Comparison of ENCODE assay signal across 25 cellular contexts in the genomic region with DNA sequence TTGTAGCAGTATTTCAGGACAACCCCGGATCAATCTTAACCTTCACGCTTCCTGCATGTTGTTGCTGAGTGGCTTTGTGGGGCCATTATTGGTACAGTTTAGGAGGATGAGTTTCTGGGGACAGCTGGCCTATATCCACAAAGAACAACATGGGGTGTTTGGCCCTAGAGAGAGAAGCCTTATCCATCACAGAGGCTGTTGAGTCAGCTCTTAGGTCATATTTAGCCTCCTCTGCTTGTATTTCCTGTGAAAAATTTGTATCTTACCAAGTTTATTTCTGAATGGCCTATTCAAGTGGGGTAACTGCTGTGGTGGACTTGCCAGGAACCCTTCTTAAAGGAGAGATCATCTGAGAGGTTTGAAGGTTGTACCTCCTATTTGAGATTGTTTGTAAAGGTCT.
DNase-seq lines count a peak whose midpoint lies in the region; ATAC-seq and TF ChIP-seq lines count a peak whose summit lies in the region.
"Had no signal": no experiment of that assay in that cellular context is flagged by ENCODE, and none has a peak within 500 bp of the region (broad histone marks: within the 10 kb centered on the region; RNA-seq: fewer than 3 reads in every experiment).

No MANE protein-coding gene starts in this region.

- H3K4me2 ChIP-seq in fibroblast of lung (ENCODE audit: extremely low read depth, insufficient read depth, low read length): no peak overlapping the region
- H3K4me2 ChIP-seq in mammary epithelial cell (ENCODE audit: insufficient read depth, low read depth, low read length): no peak overlapping the region

- WGBS in mammary epithelial cell (ENCODE audit: low coverage, missing lambda C conversion rate): no CpG with 5 or more reads among the region's 2 CpGs

- CTCF ChIA-PET in mammary epithelial cell (lab: Charles Lee; ENCODE audit: low non-redundant PET): no interaction called here

- in situ Hi-C loops in mammary epithelial cell (cut with MboI; ENCODE audit: low sequenced_read_pairs in 2 of 2): no loop called here

- peak overlapping the region; percentile 4 for H3K27ac Mint-ChIP-seq in activated T-cell treated with anti-CD3 and anti-CD28 coated beads, Interleukin-2, amount 50 U/mL, for 24 hours
- H3K27ac Mint-ChIP-seq in stimulated activated effector memory CD8-positive, alpha-beta T cell treated with anti-CD3 and anti-CD28 coated beads, Interleukin-12 subunit alpha, Interleukin-12 subunit beta, amount 100 ng/mL, for 72 hours: peak overlapping the region; percentile 26
- H3K27ac Mint-ChIP-seq: activated naive CD4-positive, alpha-beta T cell treated with anti-CD3 and anti-CD28 coated beads, Interleukin-2, amount 50 U/mL, for 24 hours had no signal

- no peak for DNase-seq in activated T-cell treated with anti-CD3 and anti-CD28 coated beads, Interleukin-2, amount 50 U/mL, for 24 hours
- DNase-seq in activated T-cell treated with anti-CD3 and anti-CD28 coated beads, Interleukin-2, amount 50 U/mL, for 48 hours: no peak
- DNase-seq in LHCN-M2 (ENCODE audit: low read depth) (peak; percentile 68), fibroblast of lung (ENCODE audit: low read depth in 2 of 2) (peak; percentile 42 to 55), mammary epithelial cell (no peak)
- DNase-seq in stimulated activated effector memory CD8-positive, alpha-beta T cell treated with anti-CD3 and anti-CD28 coated beads, Interleukin-12 subunit alpha, Interleukin-12 subunit beta, amount 100 ng/mL, for 72 hours (ENCODE audit: low spot score in 2 of 2): no peak
- DNase-seq: ACHN; activated CD4-positive, alpha-beta T cell treated with anti-CD3 and anti-CD28 coated beads, Interleukin-2, amount 50 U/mL, for 1 hour; brain microvascular endothelial cell; cortex of kidney; foreskin fibroblast; hypothalamus; kidney; NCI-H2029; NCI-H510A; stimulated activated CD4-positive, alpha-beta T cell treated with anti-CD3 and anti-CD28 coated beads, Interleukin-4, amount 100 ng/mL, for 1 hour; SW 1271 had no signal

- H3K9me3 ChIP-seq in fibroblast of lung (ENCODE audit: control insufficient read depth, insufficient read depth, low read depth, low read length) (no peaks in the 10 kb centered on the region), mammary epithelial cell (replicated peaks; ENCODE audit: insufficient read depth, low read length) (no peaks in the 10 kb centered on the region)
- H3K9me3 ChIP-seq: vagina had no signal

- BruUV-seq in mammary epithelial cell (replicated peaks; lab: Mats Ljungman, UMichigan): no TSS peak

- H3K27ac ChIP-seq in fibroblast of lung (ENCODE audit: insufficient read depth, low read length): no peak overlapping the region
- H3K27ac ChIP-seq in mammary epithelial cell (ENCODE audit: insufficient read depth, low read depth, low read length): no peak overlapping the region
- H3K27ac ChIP-seq: brain microvascular endothelial cell, RWPE1, skin epidermis, vagina had no signal

- dilution Hi-C loops in mammary epithelial cell (cut with HindIII; ENCODE audit: low sequenced_read_pairs): no loop called here

- H3K4me3 Mint-ChIP-seq in activated T-cell treated with anti-CD3 and anti-CD28 coated beads, Interleukin-2, amount 50 U/mL, for 24 hours: no peak overlapping the region
- H3K4me3 Mint-ChIP-seq in stimulated activated effector memory CD8-positive, alpha-beta T cell treated with anti-CD3 and anti-CD28 coated beads, Interleukin-12 subunit alpha, Interleukin-12 subunit beta, amount 100 ng/mL, for 72 hours: no peak overlapping the region
- H3K4me3 Mint-ChIP-seq: activated naive CD4-positive, alpha-beta T cell treated with anti-CD3 and anti-CD28 coated beads, Interleukin-2, amount 50 U/mL, for 24 hours; natural killer cell treated with Interleukin-12 subunit alpha and Interleukin-12 subunit beta and Interleukin-15 and Interleukin-18, amount 100 ng/mL, for 72 hours had no signal

- peaks cover 89% of the 10 kb centered on the region for H3K4me1 Mint-ChIP-seq in activated T-cell treated with anti-CD3 and anti-CD28 coated beads, Interleukin-2, amount 50 U/mL, for 24 hours (ENCODE audit: low read depth)
- H3K4me1 Mint-ChIP-seq in stimulated activated effector memory CD8-positive, alpha-beta T cell treated with anti-CD3 and anti-CD28 coated beads, Interleukin-12 subunit alpha, Interleukin-12 subunit beta, amount 100 ng/mL, for 72 hours: peaks cover 74% of the 10 kb centered on the region

- H3K36me3 ChIP-seq in fibroblast of lung (ENCODE audit: control insufficient read depth, insufficient read depth, low read length) (no peaks in the 10 kb centered on the region), mammary epithelial cell (ENCODE audit: insufficient read depth, low read length) (peaks cover 2% of the 10 kb centered on the region)
- H3K36me3 ChIP-seq: brain microvascular endothelial cell, vagina had no signal

- peaks cover 2% of the 10 kb centered on the region for H4K20me1 ChIP-seq in fibroblast of lung (ENCODE audit: control insufficient read depth, extremely low read depth, insufficient read depth, low read length)
- peaks cover 6% of the 10 kb centered on the region for H4K20me1 ChIP-seq in mammary epithelial cell (ENCODE audit: insufficient read depth, low read length)

- H3K9ac ChIP-seq in fibroblast of lung (ENCODE audit: insufficient read depth, low read length) (no peak overlapping the region), mammary epithelial cell (ENCODE audit: insufficient read depth, low read length) (no peak overlapping the region)

- H2AFZ ChIP-seq in fibroblast of lung (ENCODE audit: low read length) (no peak overlapping the region), mammary epithelial cell (ENCODE audit: low read depth, low read length) (no peak overlapping the region)

- H3K4me3 ChIP-seq in fibroblast of lung (replicated peaks in 1 of 4; ENCODE audit: control extremely low read depth in 1 of 4, insufficient read depth in 1 of 4, low read depth in 3 of 4, low read length in 4 of 4): no peak overlapping the region
- no peak overlapping the region for H3K4me3 ChIP-seq in mammary epithelial cell (replicated peaks in 1 of 3; ENCODE audit: insufficient read depth in 1 of 3, low read depth in 2 of 3, low read length in 3 of 3)
- H3K4me3 ChIP-seq: K562, skin epidermis, vagina had no signal

- H3K79me2 ChIP-seq in fibroblast of lung (ENCODE audit: control insufficient read depth, insufficient read depth, low read length) (peaks cover 99% of the 10 kb centered on the region), mammary epithelial cell (ENCODE audit: insufficient read depth, low read length) (peaks cover 100% of the 10 kb centered on the region)

- H3K27me3 Mint-ChIP-seq in activated T-cell treated with anti-CD3 and anti-CD28 coated beads, Interleukin-2, amount 50 U/mL, for 24 hours: no peaks in the 10 kb centered on the region
- H3K27me3 Mint-ChIP-seq: activated naive CD4-positive, alpha-beta T cell treated with anti-CD3 and anti-CD28 coated beads, Interleukin-2, amount 50 U/mL, for 24 hours; natural killer cell treated with Interleukin-12 subunit alpha and Interleukin-12 subunit beta and Interleukin-15 and Interleukin-18, amount 100 ng/mL, for 72 hours had no signal

- H3K9me3 Mint-ChIP-seq in activated T-cell treated with anti-CD3 and anti-CD28 coated beads, Interleukin-2, amount 50 U/mL, for 24 hours: no peaks in the 10 kb centered on the region
- no peaks in the 10 kb centered on the region for H3K9me3 Mint-ChIP-seq in stimulated activated effector memory CD8-positive, alpha-beta T cell treated with anti-CD3 and anti-CD28 coated beads, Interleukin-12 subunit alpha, Interleukin-12 subunit beta, amount 100 ng/mL, for 72 hours
- H3K9me3 Mint-ChIP-seq: activated naive CD4-positive, alpha-beta T cell treated with anti-CD3 and anti-CD28 coated beads, Interleukin-2, amount 50 U/mL, for 24 hours; natural killer cell treated with Interleukin-12 subunit alpha and Interleukin-12 subunit beta and Interleukin-15 and Interleukin-18, amount 100 ng/mL, for 72 hours had no signal

- intact Hi-C loops in mammary epithelial cell (cut with micrococcal nuclease): no loop called here

- H3K4me1 ChIP-seq in fibroblast of lung (ENCODE audit: control insufficient read depth, extremely low read depth, insufficient read depth, low read length) (peaks cover 2% of the 10 kb centered on the region), mammary epithelial cell (ENCODE audit: insufficient read depth, low read length) (peaks cover 34% of the 10 kb centered on the region)

- TF ChIP-seq CTCF in fibroblast of lung (conservative IDR thresholded peaks at IDR 0.05 in 1 of 2, IDR thresholded peaks at IDR 0.05 in 1 of 2; ENCODE audit: low read depth in 1 of 2, low read length in 2 of 2) (no peak), mammary epithelial cell (conservative IDR thresholded peaks at IDR 0.05 in 1 of 2, IDR thresholded peaks at IDR 0.05 in 1 of 2; ENCODE audit: extremely low read depth in 1 of 2, insufficient read depth in 1 of 2, low read depth in 1 of 2, low read length in 2 of 2) (no peak)

- H3K36me3 Mint-ChIP-seq in activated T-cell treated with anti-CD3 and anti-CD28 coated beads, Interleukin-2, amount 50 U/mL, for 24 hours (ENCODE audit: low read depth): no peaks in the 10 kb centered on the region
- H3K36me3 Mint-ChIP-seq in stimulated activated effector memory CD8-positive, alpha-beta T cell treated with anti-CD3 and anti-CD28 coated beads, Interleukin-12 subunit alpha, Interleukin-12 subunit beta, amount 100 ng/mL, for 72 hours: no peaks in the 10 kb centered on the region
- H3K36me3 Mint-ChIP-seq: activated naive CD4-positive, alpha-beta T cell treated with anti-CD3 and anti-CD28 coated beads, Interleukin-2, amount 50 U/mL, for 24 hours; natural killer cell treated with Interleukin-12 subunit alpha and Interleukin-12 subunit beta and Interleukin-15 and Interleukin-18, amount 100 ng/mL, for 72 hours had no signal

- H3K27me3 ChIP-seq in fibroblast of lung (ENCODE audit: control insufficient read depth, insufficient read depth, low read length) (no peaks in the 10 kb centered on the region), mammary epithelial cell (ENCODE audit: insufficient read depth, low read length) (no peaks in the 10 kb centered on the region)
- H3K27me3 ChIP-seq: brain microvascular endothelial cell, vagina had no signal

- ATAC-seq in stimulated activated effector memory CD8-positive, alpha-beta T cell treated with anti-CD3 and anti-CD28 coated beads, Interleukin-12 subunit alpha, Interleukin-12 subunit beta, amount 100 ng/mL, for 72 hours: peak; percentile 60
- no peak for ATAC-seq in activated CD4-positive, CD25-positive, alpha-beta regulatory T cell treated with anti-CD3 and anti-CD28 coated beads, Interleukin-2, amount 50 U/mL, for 24 hours
- no peak for ATAC-seq in GM21723 (IDR thresholded peaks at IDR 0.05; ENCODE audit: unreplicated experiment)

Comparison
In these comparisons a context has a peak if more than half of its experiments do, and no peak if none do; other contexts are left out.
1. DNase-seq: peak in LHCN-M2 (single experiment) and fibroblast of lung (2 of 2); none in activated T-cell treated with anti-CD3 and anti-CD28 coated beads, Interleukin-2, amount 50 U/mL, for 24 hours (single experiment), activated T-cell treated with anti-CD3 and anti-CD28 coated beads, Interleukin-2, amount 50 U/mL, for 48 hours (0 of 2), stimulated activated effector memory CD8-positive, alpha-beta T cell treated with anti-CD3 and anti-CD28 coated beads, Interleukin-12 subunit alpha, Interleukin-12 subunit beta, amount 100 ng/mL, for 72 hours (0 of 2) and mammary epithelial cell (single experiment).